ENCODE assay signal across 8 cellular contexts in the genomic region with DNA sequence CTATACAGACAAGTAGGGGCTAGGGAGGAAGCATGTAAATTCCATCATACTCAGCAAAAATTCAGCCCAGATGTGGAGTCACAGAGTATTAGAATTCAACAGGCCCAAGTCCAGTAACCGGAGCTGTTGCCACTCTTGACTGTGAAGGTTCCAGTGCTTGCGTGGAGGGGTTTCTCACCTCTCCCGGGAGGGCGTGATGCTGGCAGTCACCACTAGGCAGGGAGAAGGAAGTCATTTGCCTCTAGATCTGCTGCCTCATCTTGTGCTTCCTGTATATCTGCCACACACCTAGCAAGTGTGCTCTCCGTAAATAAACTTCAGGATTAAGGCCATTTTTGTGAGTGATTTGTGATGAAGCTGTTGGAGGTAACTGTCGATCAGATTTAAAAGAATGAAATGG. TPM values are rescaled to one million over a fixed set of nuclear protein-coding genes. Genes with fewer than 3 reads are reported as not detected.
A peak's percentile ranks its signal among the peaks of the same experiment; 100 is the strongest.
DNase-seq lines count a peak whose midpoint lies in the region; ATAC-seq and TF ChIP-seq lines count a peak whose summit lies in the region.

No MANE protein-coding gene starts in this region.

- H3K27ac Mint-ChIP-seq in CD8-positive, alpha-beta T cell: peak overlapping the region; percentile 91
- peak overlapping the region; percentile 93 for H3K27ac Mint-ChIP-seq in activated T-helper 2 cell treated with anti-CD3 and anti-CD28 coated beads, Interferon-gamma antibody, Interleukin-2, Interleukin-4, amounts not matched to agents 10 μg/mL and 5 μg/mL and 100 μg/mL, durations not matched to agents 14 hours and 24 hours and 36 hours

- H3K36me3 ChIP-seq in CD8-positive, alpha-beta T cell (ENCODE audit: insufficient read depth, low read length): no peaks in the 10 kb centered on the region
- peaks cover 0 to 10% of the 10 kb centered on the region in 2 experiments; a peak in 1 of 3 replicates for H3K36me3 ChIP-seq in HEK293 (ENCODE audit: control insufficient read depth in 2 of 2, insufficient read depth in 1 of 2, low read length in 2 of 2)

- no peaks in the 10 kb centered on the region for H3K27me3 ChIP-seq in CD8-positive, alpha-beta T cell (ENCODE audit: insufficient read depth, low read length)

- TF ChIP-seq CTCF in CD8-positive, alpha-beta T cell (IDR thresholded peaks at IDR 0.05): peak; percentile 33
- peak; percentile 32; the same call in 1 of the 2 replicates for TF ChIP-seq CTCF in HEK293 (tag by site-specific recombination; IDR thresholded peaks at IDR 0.05)

- peak overlapping the region; percentile 95 for H3K4me3 ChIP-seq in CD8-positive, alpha-beta T cell (ENCODE audit: low read depth, low read length)
- no peak overlapping the region for H3K4me3 ChIP-seq in HEK293 (ENCODE audit: low read depth, low read length)

- POLR2A ChIA-PET in CD8-positive, alpha-beta T cell (lab: Charles Lee): interaction anchor here (0.7 to 6.8 kb wide), 9 partner anchors 11 to 177 kb away, joined by 3 to 72 read pairs (median 4); partner anchors contain the start of gene CMTM3
- POLR2A ChIA-PET in HEK293 (lab: Yijun Ruan, JAX): interaction anchor here (0.7 to 1.4 kb wide), 3 partner anchors 23 to 322 kb away, joined by 3 to 4 read pairs (median 4); no protein-coding TSS in a partner anchor

- peak in 6 of 7 experiments; percentile 39 to 71 (median 62) for DNase-seq in CD8-positive, alpha-beta T cell
- DNase-seq in RPMI7951 (ENCODE audit: low read depth) (peak; percentile 48), glomerular visceral epithelial cell (ENCODE audit: extremely low spot score) (peak; percentile 55)
- DNase-seq in activated T-helper 2 cell treated with anti-CD3 and anti-CD28 coated beads, Interferon-gamma antibody, Interleukin-2, Interleukin-4, amounts not matched to agents 10 μg/mL and 5 μg/mL and 100 μg/mL, durations not matched to agents 14 hours and 24 hours and 36 hours (ENCODE audit: low spot score): peak; percentile 43
- DNase-seq in stimulated activated CD4-positive, alpha-beta T cell treated with anti-CD3 and anti-CD28 coated beads, Interleukin-12 subunit alpha, Interleukin-12 subunit beta, amount 100 ng/mL, for 48 hours (ENCODE audit: low read depth in 2 of 3, low spot score in 1 of 3): peak; percentile 30 to 47 (median 42)

- CTCF ChIA-PET in CD8-positive, alpha-beta T cell (lab: Charles Lee): interaction anchor here (0.6 to 7.1 kb wide), 14 partner anchors 12 to 145 kb away, joined by 3 to 46 read pairs (median 4); partner anchors contain the start of gene CMTM3
- CTCF ChIA-PET in HEK293 (lab: Yijun Ruan, JAX): interaction anchor here (0.6 to 2.6 kb wide), 9 partner anchors 16 to 279 kb away, joined by 3 to 8 read pairs (median 3); partner anchors contain the start of gene NAE1

- H3K27me3 Mint-ChIP-seq in CD8-positive, alpha-beta T cell (ENCODE audit: low read depth): no peaks in the 10 kb centered on the region
- no peaks in the 10 kb centered on the region for H3K27me3 Mint-ChIP-seq in activated T-helper 2 cell treated with anti-CD3 and anti-CD28 coated beads, Interferon-gamma antibody, Interleukin-2, Interleukin-4, amounts not matched to agents 10 μg/mL and 5 μg/mL and 100 μg/mL, durations not matched to agents 14 hours and 24 hours and 36 hours (ENCODE audit: low read depth)

- H3K4me1 Mint-ChIP-seq in CD8-positive, alpha-beta T cell (ENCODE audit: low read depth): peaks cover 77% of the 10 kb centered on the region
- peaks cover 65% of the 10 kb centered on the region for H3K4me1 Mint-ChIP-seq in activated T-helper 2 cell treated with anti-CD3 and anti-CD28 coated beads, Interferon-gamma antibody, Interleukin-2, Interleukin-4, amounts not matched to agents 10 μg/mL and 5 μg/mL and 100 μg/mL, durations not matched to agents 14 hours and 24 hours and 36 hours (ENCODE audit: low read depth)

- intact Hi-C loops in CD8-positive, alpha-beta T cell (cut with DNase I, micrococcal nuclease): loop anchor here (1.0 to 5.0 kb wide), 5 partner anchors 29 to 201 kb away; partner anchors contain the start of genes CMTM4 (in 1 of the 2) and DYNC1LI2 (in 1 of the 2)
- intact Hi-C loops in activated T-helper 2 cell treated with anti-CD3 and anti-CD28 coated beads, Interferon-gamma antibody, Interleukin-2, Interleukin-4, amounts not matched to agents 10 μg/mL and 5 μg/mL and 100 μg/mL, durations not matched to agents 14 hours and 24 hours and 36 hours (cut with micrococcal nuclease): no loop called here

- H3K4me3 Mint-ChIP-seq in CD8-positive, alpha-beta T cell: peak overlapping the region; percentile 94
- H3K4me3 Mint-ChIP-seq in activated T-helper 2 cell treated with anti-CD3 and anti-CD28 coated beads, Interferon-gamma antibody, Interleukin-2, Interleukin-4, amounts not matched to agents 10 μg/mL and 5 μg/mL and 100 μg/mL, durations not matched to agents 14 hours and 24 hours and 36 hours (ENCODE audit: low read depth): peak overlapping the region; percentile 98

- peaks cover 66% of the 10 kb centered on the region for H3K4me1 ChIP-seq in CD8-positive, alpha-beta T cell (ENCODE audit: insufficient read depth, low read length)
- H3K4me1 ChIP-seq in HEK293 (ENCODE audit: control insufficient read depth, insufficient read depth, low read length): no peaks in the 10 kb centered on the region

- no peaks in the 10 kb centered on the region for H3K9me3 Mint-ChIP-seq in CD8-positive, alpha-beta T cell
- no peaks in the 10 kb centered on the region for H3K9me3 Mint-ChIP-seq in activated T-helper 2 cell treated with anti-CD3 and anti-CD28 coated beads, Interferon-gamma antibody, Interleukin-2, Interleukin-4, amounts not matched to agents 10 μg/mL and 5 μg/mL and 100 μg/mL, durations not matched to agents 14 hours and 24 hours and 36 hours

- H3K36me3 Mint-ChIP-seq in CD8-positive, alpha-beta T cell: peaks cover 19% of the 10 kb centered on the region
- H3K36me3 Mint-ChIP-seq in activated T-helper 2 cell treated with anti-CD3 and anti-CD28 coated beads, Interferon-gamma antibody, Interleukin-2, Interleukin-4, amounts not matched to agents 10 μg/mL and 5 μg/mL and 100 μg/mL, durations not matched to agents 14 hours and 24 hours and 36 hours (ENCODE audit: low read depth): peaks cover 42% of the 10 kb centered on the region

- ATAC-seq in CD8-positive, alpha-beta T cell: peak; percentile 55
- no peak for ATAC-seq in HG03442 (IDR thresholded peaks at IDR 0.05; ENCODE audit: unreplicated experiment)
- ATAC-seq in GM18502 (IDR thresholded peaks at IDR 0.05; ENCODE audit: poor library complexity, unreplicated experiment): no peak

- H3K27ac ChIP-seq in CD8-positive, alpha-beta T cell (ENCODE audit: low read depth, low read length): peak overlapping the region; percentile 76
- H3K27ac ChIP-seq in HEK293 (ENCODE audit: extremely low read depth, low read depth, low read length): peak overlapping the region; percentile 64; the same call in 1 of the 2 replicates

- H3K9me3 ChIP-seq in CD8-positive, alpha-beta T cell (ENCODE audit: low read length): no peaks in the 10 kb centered on the region
- H3K9me3 ChIP-seq in HEK293 (ENCODE audit: control insufficient read depth, insufficient read depth, low read depth, low read length): no peaks in the 10 kb centered on the region

RNA-seq across cellular contexts. Expression of gene CKLF, which starts 1.0 kb away (rescaled TPM):
- 10 to 100 TPM in 1 of 2 experiments, 1 to 10 TPM in 1; 7.9 to 11.1 TPM for total RNA-seq in CD8-positive, alpha-beta T cell
- 334 and 338 TPM in 2 replicates for total RNA-seq in RPMI7951 (2014; rRNA removed; shearing (Covaris generic))
- 102 and 110 TPM in 2 replicates for total RNA-seq in activated T-helper 2 cell treated with anti-CD3 and anti-CD28 coated beads, Interferon-gamma antibody, Interleukin-2, Interleukin-4, amounts not matched to agents 10 μg/mL and 5 μg/mL and 100 μg/mL, durations not matched to agents 14 hours and 24 hours and 36 hours

RNA-seq across cellular contexts. Expression of gene TK2, which starts 1.4 kb away (rescaled TPM):
- 1 to 10 TPM; 3.3 to 4.4 TPM for total RNA-seq in CD8-positive, alpha-beta T cell
- total RNA-seq in RPMI7951 (2014; rRNA removed; shearing (Covaris generic)): 43.4 and 52.4 TPM in 2 replicates
- total RNA-seq in activated T-helper 2 cell treated with anti-CD3 and anti-CD28 coated beads, Interferon-gamma antibody, Interleukin-2, Interleukin-4, amounts not matched to agents 10 μg/mL and 5 μg/mL and 100 μg/mL, durations not matched to agents 14 hours and 24 hours and 36 hours: 5.9 and 7.3 TPM in 2 replicates

RNA-seq across cellular contexts. Expression of gene CMTM1, which starts 14.9 kb away (rescaled TPM):
- under 1 TPM in 1 of 2 experiments, not detected in 1; 0.61 TPM for total RNA-seq in CD8-positive, alpha-beta T cell
- total RNA-seq in RPMI7951 (2014; rRNA removed; shearing (Covaris generic)): 6.0 and 6.4 TPM in 2 replicates
- 9.1 and 10.7 TPM in 2 replicates for total RNA-seq in activated T-helper 2 cell treated with anti-CD3 and anti-CD28 coated beads, Interferon-gamma antibody, Interleukin-2, Interleukin-4, amounts not matched to agents 10 μg/mL and 5 μg/mL and 100 μg/mL, durations not matched to agents 14 hours and 24 hours and 36 hours

RNA-seq across cellular contexts. Expression of gene CMTM2, which starts 27.9 kb away (rescaled TPM):
- not detected for total RNA-seq in CD8-positive, alpha-beta T cell
- 0.98 TPM in 1 of 2 replicates, not detected in the other for total RNA-seq in RPMI7951 (2014; rRNA removed; shearing (Covaris generic))
- 0.30 and 0.53 TPM in 2 replicates for total RNA-seq in activated T-helper 2 cell treated with anti-CD3 and anti-CD28 coated beads, Interferon-gamma antibody, Interleukin-2, Interleukin-4, amounts not matched to agents 10 μg/mL and 5 μg/mL and 100 μg/mL, durations not matched to agents 14 hours and 24 hours and 36 hours

RNA-seq across cellular contexts. Expression of gene CMTM3, which starts 53.1 kb away (rescaled TPM):
- total RNA-seq in CD8-positive, alpha-beta T cell: 10 to 100 TPM; 40.0 to 40.6 TPM
- 47.9 and 49.2 TPM in 2 replicates for total RNA-seq in RPMI7951 (2014; rRNA removed; shearing (Covaris generic))
- 90.6 and 96.4 TPM in 2 replicates for total RNA-seq in activated T-helper 2 cell treated with anti-CD3 and anti-CD28 coated beads, Interferon-gamma antibody, Interleukin-2, Interleukin-4, amounts not matched to agents 10 μg/mL and 5 μg/mL and 100 μg/mL, durations not matched to agents 14 hours and 24 hours and 36 hours
